ENCODE assay signal across 1 cellular context in genomic region chr16:89200124-89200849, GRCh38.
A peak's percentile ranks its signal among the peaks of the same experiment; 100 is the strongest.
TF ChIP-seq lines count a peak whose summit lies in the region.

TSS of gene SLC22A31 (minus strand) at chr16:89200537. CDS start at chr16:89200501, 36 bp downstream.

TF ChIP-seq in HepG2, 621 proteins besides CTCF, POLR2A, EP300 and RAD21 (continued from another document and continues in another):
- 0 out of 2 replicates have a peak, but pooled peaks have one; percentile 38 for TF ChIP-seq ZNF160 (CRISPR knock-in tag; IDR thresholded peaks at IDR 0.05)
- no peak for TF ChIP-seq XBP1 (CRISPR knock-in tag; IDR thresholded peaks at IDR 0.05)
- TF ChIP-seq PRPF4 (IDR thresholded peaks at IDR 0.05; ENCODE audit: low read depth, low read length, poor library complexity, severe bottlenecking), result peak; percentile 29
- peak; percentile 15; the same call in 1 of the 2 replicates for TF ChIP-seq IKZF5 (CRISPR knock-in tag; IDR thresholded peaks at IDR 0.05)
- TF ChIP-seq CCAR2 (optimal IDR thresholded peaks at IDR 0.05; ENCODE audit: low read depth, low read length), result no peak
- peak; percentile 88 for TF ChIP-seq ZNF281 (CRISPR knock-in tag; IDR thresholded peaks at IDR 0.05; ENCODE audit: borderline replicate concordance)
- peak; percentile 55; the same call in 1 of the 2 replicates for TF ChIP-seq YEATS4 (CRISPR knock-in tag; IDR thresholded peaks at IDR 0.05; ENCODE audit: borderline replicate concordance)
- TF ChIP-seq ZNF407 (CRISPR knock-in tag; IDR thresholded peaks at IDR 0.05; ENCODE audit: not compliant biosample characterization), result no peak
- no peak for TF ChIP-seq ZNF101 (CRISPR knock-in tag; IDR thresholded peaks at IDR 0.05; ENCODE audit: borderline replicate concordance, low read depth)
- peak; percentile 29; the same call in 1 of the 2 replicates for TF ChIP-seq MED1 (CRISPR knock-in tag; IDR thresholded peaks at IDR 0.05)
- TF ChIP-seq SMYD3 (CRISPR knock-in tag; IDR thresholded peaks at IDR 0.05), result no peak
- no peak for TF ChIP-seq ZNF124 (CRISPR knock-in tag; IDR thresholded peaks at IDR 0.05)
- 0 out of 2 replicates have a peak, but pooled peaks have one; percentile 48 for TF ChIP-seq MTERF4 (CRISPR knock-in tag; IDR thresholded peaks at IDR 0.05)
- no peak; the same call in 1 of the 2 replicates for TF ChIP-seq ZBTB8A (CRISPR knock-in tag; IDR thresholded peaks at IDR 0.05; ENCODE audit: borderline replicate concordance, low read depth)
- TF ChIP-seq ZNF746 (CRISPR knock-in tag; IDR thresholded peaks at IDR 0.05), result peak; percentile 75; the same call in 1 of the 2 replicates
- TF ChIP-seq ZNF766 (CRISPR knock-in tag; IDR thresholded peaks at IDR 0.05; ENCODE audit: borderline replicate concordance), result no peak
- TF ChIP-seq HNRNPL (IDR thresholded peaks at IDR 0.05; ENCODE audit: low read depth, low read length), result peak; percentile 93
- TF ChIP-seq NFIC (IDR thresholded peaks at IDR 0.05; ENCODE audit: low read length), result no peak
- no peak for TF ChIP-seq ZUFSP (CRISPR knock-in tag; IDR thresholded peaks at IDR 0.05; ENCODE audit: borderline replicate concordance)
- TF ChIP-seq BCL6 (CRISPR knock-in tag; IDR thresholded peaks at IDR 0.05), result peak; percentile 57; the same call in 1 of the 2 replicates
- TF ChIP-seq ZBTB7A (CRISPR knock-in tag; IDR thresholded peaks at IDR 0.05), result peak; percentile 93
- no peak for TF ChIP-seq MAF1 (CRISPR knock-in tag; IDR thresholded peaks at IDR 0.05; ENCODE audit: borderline replicate concordance)
- TF ChIP-seq ZNF276 (CRISPR knock-in tag; IDR thresholded peaks at IDR 0.05; ENCODE audit: low read depth), result no peak
- TF ChIP-seq ZNF430 (CRISPR knock-in tag; IDR thresholded peaks at IDR 0.05), result peak; percentile 75
- TF ChIP-seq ZNF772 (CRISPR knock-in tag; IDR thresholded peaks at IDR 0.05), result no peak
- TF ChIP-seq ATF2 (CRISPR knock-in tag; IDR thresholded peaks at IDR 0.05), result no peak; the same call in 1 of the 2 replicates
- TF ChIP-seq E2F1 (CRISPR knock-in tag; IDR thresholded peaks at IDR 0.05), result no peak
- TF ChIP-seq ZNF710 (CRISPR knock-in tag; IDR thresholded peaks at IDR 0.05; ENCODE audit: borderline replicate concordance), result peak; percentile 62; the same call in 1 of the 2 replicates
- TF ChIP-seq DPF2 (CRISPR knock-in tag; IDR thresholded peaks at IDR 0.05; ENCODE audit: borderline replicate concordance, low read depth), result no peak; the same call in 1 of the 2 replicates
- TF ChIP-seq ZNF350 (CRISPR knock-in tag; IDR thresholded peaks at IDR 0.05; ENCODE audit: borderline replicate concordance, low read depth), result peak; percentile 60; the same call in 1 of the 2 replicates
- peak; percentile 20; the same call in 1 of the 2 replicates for TF ChIP-seq CREB3 (CRISPR knock-in tag; IDR thresholded peaks at IDR 0.05)
- TF ChIP-seq ZFYVE20 (CRISPR knock-in tag; IDR thresholded peaks at IDR 0.05; ENCODE audit: borderline replicate concordance, low read depth), result no peak
- 0 out of 2 replicates have a peak, but pooled peaks have one; percentile 16 for TF ChIP-seq ZSCAN29 (CRISPR knock-in tag; conservative IDR thresholded peaks at IDR 0.05)
